Comparison of ENCODE assay signal across 14 cellular contexts in the genomic region with DNA sequence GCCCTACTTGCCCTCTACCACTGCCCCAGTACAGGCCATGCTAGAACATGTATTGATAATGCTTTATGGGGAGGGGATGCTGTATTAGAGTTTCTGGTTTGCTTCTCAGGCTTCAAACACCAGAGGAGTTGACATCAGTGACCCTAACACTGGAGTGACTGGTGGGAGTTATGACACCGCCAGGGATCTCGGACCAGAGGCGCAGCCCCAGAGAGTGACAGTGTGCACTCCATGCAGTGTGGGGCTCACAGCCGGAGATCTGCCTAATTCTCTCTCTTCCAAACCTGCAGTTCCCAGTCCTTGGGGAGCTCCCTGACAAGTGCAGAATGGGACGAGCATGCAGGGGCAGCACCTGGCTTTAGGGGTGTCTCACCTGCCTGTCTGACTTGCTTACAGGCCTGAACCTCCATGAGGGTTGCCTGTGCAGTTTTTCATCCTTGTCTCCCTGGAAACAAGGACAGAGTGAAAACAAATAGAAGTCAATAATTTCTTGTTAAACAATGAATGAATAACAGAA.
"Had no signal": no experiment of that assay in that cellular context is flagged by ENCODE, and none has a peak within 500 bp of the region (broad histone marks: within the 10 kb centered on the region; RNA-seq: fewer than 3 reads in every experiment).

No MANE protein-coding gene starts in this region.

- ATAC-seq: activated CD4-positive, CD25-positive, alpha-beta regulatory T cell treated with anti-CD3 and anti-CD28 coated beads, Interleukin-2, amount 50 U/mL, for 24 hours; left lobe of liver; stimulated activated naive B cell treated with anti-CD40 and anti-IgM and Interleukin-4, amounts not matched to agents 10 μg/mL and 1 μg/mL and 100 μg/mL, for 72 hours had no signal

- H3K27me3 ChIP-seq: cardiac muscle cell, dorsolateral prefrontal cortex had no signal

- H3K9me3 Mint-ChIP-seq: activated naive CD8-positive, alpha-beta T cell treated with anti-CD3 and anti-CD28 coated beads, Interleukin-2, amount 10 ng/mL, durations not matched to agents 7 days and 5 days; mesothelial cell of epicardium; nephron; T-helper 1 cell treated with Interleukin-12 subunit alpha and Interleukin-12 subunit beta and Interleukin-4 antibody, amounts not matched to agents 30 μg/mL and 1 μg/mL, for 36 hours had no signal

- H3K4me3 Mint-ChIP-seq: activated naive CD8-positive, alpha-beta T cell treated with anti-CD3 and anti-CD28 coated beads, Interleukin-2, amount 10 ng/mL, durations not matched to agents 7 days and 5 days; mesothelial cell of epicardium; nephron; stimulated activated naive B cell treated with anti-CD40 and anti-IgM and Interleukin-4, amounts not matched to agents 10 μg/mL and 1 μg/mL and 100 μg/mL, for 72 hours; T-helper 1 cell treated with Interleukin-12 subunit alpha and Interleukin-12 subunit beta and Interleukin-4 antibody, amounts not matched to agents 30 μg/mL and 1 μg/mL, for 36 hours had no signal

- H3K4me1 ChIP-seq: tibial artery had no signal

- H3K4me1 Mint-ChIP-seq: activated naive CD8-positive, alpha-beta T cell treated with anti-CD3 and anti-CD28 coated beads, Interleukin-2, amount 10 ng/mL, durations not matched to agents 7 days and 5 days; mesothelial cell of epicardium; stimulated activated naive B cell treated with anti-CD40 and anti-IgM and Interleukin-4, amounts not matched to agents 10 μg/mL and 1 μg/mL and 100 μg/mL, for 72 hours had no signal

- H3K27ac ChIP-seq: cardiac muscle cell, tibial artery had no signal

- DNase-seq: activated CD4-positive, alpha-beta T cell treated with anti-CD3 and anti-CD28 coated beads, Interleukin-2, amount 50 U/mL, for 1 hour; activated naive CD8-positive, alpha-beta T cell treated with anti-CD3 and anti-CD28 coated beads, Interleukin-2, amount 10 ng/mL, durations not matched to agents 7 days and 5 days; amygdala; dorsolateral prefrontal cortex; stimulated activated naive B cell treated with anti-CD40 and anti-IgM and Interleukin-4, amounts not matched to agents 10 μg/mL and 1 μg/mL and 100 μg/mL, for 72 hours; substantia nigra had no signal

- H3K36me3 ChIP-seq: cardiac muscle cell, tibial artery had no signal

- H3K9me3 ChIP-seq: tibial artery had no signal

- H3K4me3 ChIP-seq: cardiac muscle cell, dorsolateral prefrontal cortex, lung, tibial artery had no signal

- H3K27ac Mint-ChIP-seq: activated naive CD8-positive, alpha-beta T cell treated with anti-CD3 and anti-CD28 coated beads, Interleukin-2, amount 10 ng/mL, durations not matched to agents 7 days and 5 days; mesothelial cell of epicardium; nephron; stimulated activated naive B cell treated with anti-CD40 and anti-IgM and Interleukin-4, amounts not matched to agents 10 μg/mL and 1 μg/mL and 100 μg/mL, for 72 hours; T-helper 1 cell treated with Interleukin-12 subunit alpha and Interleukin-12 subunit beta and Interleukin-4 antibody, amounts not matched to agents 30 μg/mL and 1 μg/mL, for 36 hours had no signal
